Comparison of ENCODE assay signal across 8 cellular contexts in genomic region chr9:128724744-128725211, GRCh38. TPM values are rescaled to one million over a fixed set of nuclear protein-coding genes. Genes with fewer than 3 reads are reported as not detected.
DNase-seq lines count a peak whose midpoint lies in the region; ATAC-seq lines count a peak whose summit lies in the region.

No MANE protein-coding gene starts in this region.

- ATAC-seq in GM18502 (IDR thresholded peaks at IDR 0.05; ENCODE audit: poor library complexity, unreplicated experiment), result peak; percentile 8
- no peak for ATAC-seq in GM19023 (IDR thresholded peaks at IDR 0.05; ENCODE audit: unreplicated experiment)

- H3K36me3 ChIP-seq in iPS DF 6.9 (ENCODE audit: control insufficient read depth, insufficient read depth, low read length), result peaks cover 7% of the 10 kb centered on the region

- in situ Hi-C loops in ACHN (cut with HindIII; ENCODE audit: low pct_ligation_motif_present, low pct_unique_long_range_greater_than_20kb, low sequenced_read_pairs) (no loop called here), T47D (cut with HindIII; ENCODE audit: low pct_unique_long_range_greater_than_20kb, low sequenced_read_pairs) (no loop called here)

- peak overlapping the region; percentile 18; the same call in 1 of the 2 replicates for H3K4me3 ChIP-seq in iPS DF 6.9 (ENCODE audit: low read length)

- DNase-seq in ACHN (peak; percentile 65), M059J (ENCODE audit: low read depth) (peak; percentile 85), SW 1271 (lab: John Stamatoyannopoulos, UW) (peak; percentile 39 to 72), T47D (ENCODE audit: low read depth in 1 of 2, low spot score in 1 of 2) (peak; percentile 55 to 74), iPS DF 6.9 (ENCODE audit: low read depth, low spot score) (peak; percentile 75), renal cortical epithelial cell (ENCODE audit: low read depth) (peak; percentile 30)

- H3K4me1 ChIP-seq in iPS DF 6.9 (ENCODE audit: control insufficient read depth, insufficient read depth, low read length), result no peaks in the 10 kb centered on the region

- no peaks in the 10 kb centered on the region for H3K9me3 ChIP-seq in iPS DF 6.9 (ENCODE audit: control insufficient read depth, insufficient read depth, low read length)

- no CpG with 5 or more reads among the region's 10 CpGs for WGBS in iPS DF 6.9 (ENCODE audit: insufficient coverage, insufficient read length)

- H3K27ac ChIP-seq in iPS DF 6.9 (ENCODE audit: low read length), result no peak overlapping the region

- H3K27me3 ChIP-seq in iPS DF 6.9 (ENCODE audit: control insufficient read depth, insufficient read depth, low read length), result no peaks in the 10 kb centered on the region

RNA-seq across cellular contexts. Expression of gene ZDHHC12, which starts 0.9 kb away (rescaled TPM):
- total RNA-seq in M059J (2014; rRNA removed; shearing (Covaris generic)), result 154 and 175 TPM in 2 replicates
- 46.4 and 58.0 TPM in 2 replicates for total RNA-seq in renal cortical epithelial cell

RNA-seq across cellular contexts. Expression of gene PKN3, which starts 22.5 kb away (rescaled TPM):
- total RNA-seq in M059J (2014; rRNA removed; shearing (Covaris generic)), result 3.5 and 7.4 TPM in 2 replicates
- total RNA-seq in renal cortical epithelial cell, result 2.8 and 5.2 TPM in 2 replicates

RNA-seq across cellular contexts. Expression of gene SET, which starts 35.8 kb away (rescaled TPM):
- 430 and 608 TPM in 2 replicates for total RNA-seq in M059J (2014; rRNA removed; shearing (Covaris generic))
- total RNA-seq in renal cortical epithelial cell, result 395 and 577 TPM in 2 replicates

RNA-seq across cellular contexts. Expression of gene ZER1, which starts 46.9 kb away (rescaled TPM):
- 24.5 and 30.1 TPM in 2 replicates for total RNA-seq in M059J (2014; rRNA removed; shearing (Covaris generic))
- 25.0 and 44.2 TPM in 2 replicates for total RNA-seq in renal cortical epithelial cell

Comparison
In these comparisons a context has a peak if more than half of its experiments do, and no peak if none do; other contexts are left out.
1. DNase-seq: peak in every context shown above with its lines; median percentile 85 in M059J; 75 in iPS DF 6.9; 65 in ACHN; 64 in T47D; 56 in SW 1271; 30 in renal cortical epithelial cell.